In the genomic region with DNA sequence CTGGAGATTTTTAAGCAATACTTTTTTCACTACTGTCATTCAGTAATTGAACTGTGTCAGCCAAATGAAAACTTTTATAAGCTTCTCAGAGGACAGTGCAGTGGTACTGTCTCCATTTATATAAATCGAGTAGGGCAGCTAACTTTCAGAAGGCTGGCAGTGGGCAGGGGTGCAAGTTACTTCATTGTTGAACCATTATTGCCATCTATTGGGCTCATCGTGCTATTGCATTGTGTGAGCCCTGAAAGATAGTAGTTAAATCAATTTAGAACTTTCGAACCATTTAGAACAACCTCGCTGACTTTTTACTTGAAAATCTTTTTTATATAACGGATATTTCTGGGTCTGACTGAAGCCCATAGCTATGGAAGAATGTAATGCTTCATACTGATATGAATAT, we compare ENCODE assay signal across 1 cellular context.
TF ChIP-seq lines count a peak whose summit lies in the region.

No MANE protein-coding gene starts in this region.

TF ChIP-seq in GM23338, 12 proteins besides CTCF, POLR2A, EP300 and RAD21 (continued from another document):
- TF ChIP-seq, protein P1, sequence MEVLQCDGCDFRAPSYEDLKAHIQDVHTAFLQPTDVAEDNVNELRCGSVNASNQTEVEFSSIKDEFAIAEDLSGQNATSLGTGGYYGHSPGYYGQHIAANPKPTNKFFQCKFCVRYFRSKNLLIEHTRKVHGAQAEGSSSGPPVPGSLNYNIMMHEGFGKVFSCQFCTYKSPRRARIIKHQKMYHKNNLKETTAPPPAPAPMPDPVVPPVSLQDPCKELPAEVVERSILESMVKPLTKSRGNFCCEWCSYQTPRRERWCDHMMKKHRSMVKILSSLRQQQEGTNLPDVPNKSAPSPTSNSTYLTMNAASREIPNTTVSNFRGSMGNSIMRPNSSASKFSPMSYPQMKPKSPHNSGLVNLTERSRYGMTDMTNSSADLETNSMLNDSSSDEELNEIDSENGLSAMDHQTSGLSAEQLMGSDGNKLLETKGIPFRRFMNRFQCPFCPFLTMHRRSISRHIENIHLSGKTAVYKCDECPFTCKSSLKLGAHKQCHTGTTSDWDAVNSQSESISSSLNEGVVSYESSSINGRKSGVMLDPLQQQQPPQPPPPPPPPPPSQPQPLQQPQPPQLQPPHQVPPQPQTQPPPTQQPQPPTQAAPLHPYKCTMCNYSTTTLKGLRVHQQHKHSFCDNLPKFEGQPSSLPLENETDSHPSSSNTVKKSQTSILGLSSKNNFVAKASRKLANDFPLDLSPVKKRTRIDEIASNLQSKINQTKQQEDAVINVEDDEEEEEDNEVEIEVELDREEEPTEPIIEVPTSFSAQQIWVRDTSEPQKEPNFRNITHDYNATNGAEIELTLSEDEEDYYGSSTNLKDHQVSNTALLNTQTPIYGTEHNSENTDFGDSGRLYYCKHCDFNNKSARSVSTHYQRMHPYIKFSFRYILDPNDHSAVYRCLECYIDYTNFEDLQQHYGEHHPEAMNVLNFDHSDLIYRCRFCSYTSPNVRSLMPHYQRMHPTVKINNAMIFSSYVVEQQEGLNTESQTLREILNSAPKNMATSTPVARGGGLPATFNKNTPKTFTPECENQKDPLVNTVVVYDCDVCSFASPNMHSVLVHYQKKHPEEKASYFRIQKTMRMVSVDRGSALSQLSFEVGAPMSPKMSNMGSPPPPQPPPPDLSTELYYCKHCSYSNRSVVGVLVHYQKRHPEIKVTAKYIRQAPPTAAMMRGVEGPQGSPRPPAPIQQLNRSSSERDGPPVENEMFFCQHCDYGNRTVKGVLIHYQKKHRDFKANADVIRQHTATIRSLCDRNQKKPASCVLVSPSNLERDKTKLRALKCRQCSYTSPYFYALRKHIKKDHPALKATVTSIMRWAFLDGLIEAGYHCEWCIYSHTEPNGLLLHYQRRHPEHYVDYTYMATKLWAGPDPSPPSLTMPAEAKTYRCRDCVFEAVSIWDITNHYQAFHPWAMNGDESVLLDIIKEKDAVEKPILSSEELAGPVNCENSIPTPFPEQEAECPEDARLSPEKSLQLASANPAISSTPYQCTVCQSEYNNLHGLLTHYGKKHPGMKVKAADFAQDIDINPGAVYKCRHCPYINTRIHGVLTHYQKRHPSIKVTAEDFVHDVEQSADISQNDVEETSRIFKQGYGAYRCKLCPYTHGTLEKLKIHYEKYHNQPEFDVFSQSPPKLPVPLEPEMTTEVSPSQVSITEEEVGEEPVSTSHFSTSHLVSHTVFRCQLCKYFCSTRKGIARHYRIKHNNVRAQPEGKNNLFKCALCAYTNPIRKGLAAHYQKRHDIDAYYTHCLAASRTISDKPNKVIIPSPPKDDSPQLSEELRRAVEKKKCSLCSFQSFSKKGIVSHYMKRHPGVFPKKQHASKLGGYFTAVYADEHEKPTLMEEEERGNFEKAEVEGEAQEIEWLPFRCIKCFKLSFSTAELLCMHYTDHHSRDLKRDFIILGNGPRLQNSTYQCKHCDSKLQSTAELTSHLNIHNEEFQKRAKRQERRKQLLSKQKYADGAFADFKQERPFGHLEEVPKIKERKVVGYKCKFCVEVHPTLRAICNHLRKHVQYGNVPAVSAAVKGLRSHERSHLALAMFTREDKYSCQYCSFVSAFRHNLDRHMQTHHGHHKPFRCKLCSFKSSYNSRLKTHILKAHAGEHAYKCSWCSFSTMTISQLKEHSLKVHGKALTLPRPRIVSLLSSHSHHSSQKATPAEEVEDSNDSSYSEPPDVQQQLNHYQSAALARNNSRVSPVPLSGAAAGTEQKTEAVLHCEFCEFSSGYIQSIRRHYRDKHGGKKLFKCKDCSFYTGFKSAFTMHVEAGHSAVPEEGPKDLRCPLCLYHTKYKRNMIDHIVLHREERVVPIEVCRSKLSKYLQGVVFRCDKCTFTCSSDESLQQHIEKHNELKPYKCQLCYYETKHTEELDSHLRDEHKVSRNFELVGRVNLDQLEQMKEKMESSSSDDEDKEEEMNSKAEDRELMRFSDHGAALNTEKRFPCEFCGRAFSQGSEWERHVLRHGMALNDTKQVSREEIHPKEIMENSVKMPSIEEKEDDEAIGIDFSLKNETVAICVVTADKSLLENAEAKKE (CRISPR knock-in tag; IDR thresholded peaks at IDR 0.05) = no peak
- TF ChIP-seq EZH2 (IDR thresholded peaks at IDR 0.05; ENCODE audit: low read depth, unreplicated experiment) = no peak
- TF ChIP-seq, protein P2, sequence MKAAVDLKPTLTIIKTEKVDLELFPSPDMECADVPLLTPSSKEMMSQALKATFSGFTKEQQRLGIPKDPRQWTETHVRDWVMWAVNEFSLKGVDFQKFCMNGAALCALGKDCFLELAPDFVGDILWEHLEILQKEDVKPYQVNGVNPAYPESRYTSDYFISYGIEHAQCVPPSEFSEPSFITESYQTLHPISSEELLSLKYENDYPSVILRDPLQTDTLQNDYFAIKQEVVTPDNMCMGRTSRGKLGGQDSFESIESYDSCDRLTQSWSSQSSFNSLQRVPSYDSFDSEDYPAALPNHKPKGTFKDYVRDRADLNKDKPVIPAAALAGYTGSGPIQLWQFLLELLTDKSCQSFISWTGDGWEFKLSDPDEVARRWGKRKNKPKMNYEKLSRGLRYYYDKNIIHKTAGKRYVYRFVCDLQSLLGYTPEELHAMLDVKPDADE (IDR thresholded peaks at IDR 0.05) = no peak
- TF ChIP-seq CREB1 (CRISPR knock-in tag; IDR thresholded peaks at IDR 0.05; ENCODE audit: low read depth) = no peak
- no peak for TF ChIP-seq EZH2phosphoT487 (IDR thresholded peaks at IDR 0.05; ENCODE audit: unreplicated experiment)
